Comparison of ENCODE assay signal across 8 cellular contexts in genomic region chr11:113305440-113306336, GRCh38. TPM values are rescaled to one million over a fixed set of nuclear protein-coding genes. Genes with fewer than 3 reads are reported as not detected.
DNase-seq lines count a peak whose midpoint lies in the region; ATAC-seq and TF ChIP-seq lines count a peak whose summit lies in the region.

No MANE protein-coding gene starts in this region.

- DNase-seq in GM12865 (ENCODE audit: low read depth) (peak; percentile 73), NCI-H2196 (lab: John Stamatoyannopoulos, UW; ENCODE audit: unreplicated experiment) (peak; percentile 85), chondrocyte (ENCODE audit: low spot score) (no peak), lower leg skin (ENCODE audit: low spot score in 2 of 2) (peak; percentile 56 to 93)
- peak; percentile 85 for DNase-seq in activated CD4-positive, alpha-beta T cell treated with anti-CD3 and anti-CD28 coated beads for 36 hours
- DNase-seq in stimulated activated CD4-positive, alpha-beta T cell treated with anti-CD3 and anti-CD28 coated beads, TNF-alpha, amount 100 ng/mL, for 48 hours (ENCODE audit: low read depth in 3 of 3): peak; percentile 41 to 52 (median 52)

- TF ChIP-seq CTCF in GM12865 (IDR thresholded peaks at IDR 0.05; ENCODE audit: insufficient read depth, low read depth, low read length, missing control alignments) (peak; percentile 96), chondrocyte (IDR thresholded peaks at IDR 0.05) (peak; percentile 99), lower leg skin (IDR thresholded peaks at IDR 0.05) (peak in 1 of 3 donors; percentile 51)

- no peak overlapping the region for H3K27ac Mint-ChIP-seq in activated CD4-positive, alpha-beta T cell treated with anti-CD3 and anti-CD28 coated beads for 36 hours
- no peak overlapping the region for H3K27ac Mint-ChIP-seq in chondrocyte (ENCODE audit: unreplicated experiment)

- no peak for TF ChIP-seq POLR2A in lower leg skin (IDR thresholded peaks at IDR 0.05)

- H3K4me3 ChIP-seq in GM12865 (ENCODE audit: low read depth, low read length): no peak overlapping the region
- H3K4me3 ChIP-seq in lower leg skin (ENCODE audit: low read depth, poor library complexity, severe bottlenecking): no peak overlapping the region

- peaks cover 3% of the 10 kb centered on the region for H3K4me1 Mint-ChIP-seq in activated CD4-positive, alpha-beta T cell treated with anti-CD3 and anti-CD28 coated beads for 36 hours
- no peaks in the 10 kb centered on the region for H3K4me1 Mint-ChIP-seq in chondrocyte (ENCODE audit: low read depth)

- H3K36me3 Mint-ChIP-seq in activated CD4-positive, alpha-beta T cell treated with anti-CD3 and anti-CD28 coated beads for 36 hours (ENCODE audit: low read depth): no peaks in the 10 kb centered on the region
- no peaks in the 10 kb centered on the region for H3K36me3 Mint-ChIP-seq in chondrocyte (ENCODE audit: low read depth)

- H3K9me3 Mint-ChIP-seq in activated CD4-positive, alpha-beta T cell treated with anti-CD3 and anti-CD28 coated beads for 36 hours (ENCODE audit: low read depth): no peaks in the 10 kb centered on the region
- no peaks in the 10 kb centered on the region for H3K9me3 Mint-ChIP-seq in chondrocyte (ENCODE audit: low read depth)

- POLR2A ChIA-PET in activated CD4-positive, alpha-beta T cell treated with anti-CD3 and anti-CD28 coated beads for 36 hours (lab: Charles Lee): no interaction called here

- 40 to 45% methylated on average over 12 of the region's 12 CpGs for WGBS in lower leg skin, 2 donors

- ATAC-seq in HG02678 (IDR thresholded peaks at IDR 0.05; ENCODE audit: unreplicated experiment) (peak; percentile 92), GM18517 (IDR thresholded peaks at IDR 0.05; ENCODE audit: unreplicated experiment) (no peak)
- ATAC-seq in activated CD4-positive, alpha-beta T cell treated with anti-CD3 and anti-CD28 coated beads for 36 hours: peak; percentile 99

- CTCF ChIA-PET in activated CD4-positive, alpha-beta T cell treated with anti-CD3 and anti-CD28 coated beads for 36 hours (lab: Charles Lee): interaction anchor here (0.6 to 1.5 kb wide), 12 partner anchors 8 to 674 kb away, joined by 3 to 4 read pairs (median 4); partner anchors contain the start of genes ANKK1 and TTC12

- H3K27me3 Mint-ChIP-seq in activated CD4-positive, alpha-beta T cell treated with anti-CD3 and anti-CD28 coated beads for 36 hours: peaks cover 6% of the 10 kb centered on the region
- peaks cover 9% of the 10 kb centered on the region for H3K27me3 Mint-ChIP-seq in chondrocyte (ENCODE audit: low read depth)

- intact Hi-C loops in activated CD4-positive, alpha-beta T cell treated with anti-CD3 and anti-CD28 coated beads for 36 hours (cut with DNase I, micrococcal nuclease): loop anchor here (1.0 to 5.0 kb wide), 6 partner anchors 227 to 955 kb away; partner anchors contain the start of gene ZW10 (in 1 of the 2)
- intact Hi-C loops in lower leg skin (cut with DNase I; ENCODE audit: low total_unique reads): loop anchor here (5.0 to 10.0 kb wide), 2 partner anchors 222 to 489 kb away; no protein-coding TSS in a partner anchor

- H3K4me3 Mint-ChIP-seq in activated CD4-positive, alpha-beta T cell treated with anti-CD3 and anti-CD28 coated beads for 36 hours: no peak overlapping the region
- no peak overlapping the region for H3K4me3 Mint-ChIP-seq in chondrocyte (ENCODE audit: unreplicated experiment)

RNA-seq across cellular contexts. Expression of gene TTC12, which starts 8.7 kb away (rescaled TPM):
- total RNA-seq in activated CD4-positive, alpha-beta T cell treated with anti-CD3 and anti-CD28 coated beads for 36 hours: 10 to 100 TPM; 16.3 to 17.6 TPM
- total RNA-seq in chondrocyte (7.4 to 12.3 TPM (median 7.8 TPM) in 3 replicates), lower leg skin (10 to 100 TPM; 14.5 to 48.2 (median 21.9) TPM)
